ENCODE assay signal across 18 cellular contexts in genomic region chr22:22458896-22459588, GRCh38. TPM values are rescaled to one million over a fixed set of nuclear protein-coding genes. Genes with fewer than 3 reads are reported as not detected.
A peak's percentile ranks its signal among the peaks of the same experiment; 100 is the strongest.
DNase-seq lines count a peak whose midpoint lies in the region; ATAC-seq and TF ChIP-seq lines count a peak whose summit lies in the region.
"Had no signal": no experiment of that assay in that cellular context is flagged by ENCODE, and none has a peak within 500 bp of the region (broad histone marks: within the 10 kb centered on the region; RNA-seq: fewer than 3 reads in every experiment).

No MANE protein-coding gene starts in this region.

- no peak for TF ChIP-seq POLR2A in esophagus muscularis mucosa (IDR thresholded peaks at IDR 0.05; ENCODE audit: low read depth)

- H3K4me3 ChIP-seq in OCI-LY7 (ENCODE audit: low read depth, low read length, poor library complexity, severe bottlenecking) (no peak overlapping the region), choroid plexus epithelial cell (ENCODE audit: low read depth, low read length) (no peak overlapping the region), esophagus muscularis mucosa (no peak overlapping the region)
- H3K4me3 ChIP-seq: BLaER1, SJSA1 had no signal

- 79% methylated on average over 6 of the region's 6 CpGs for WGBS in esophagus muscularis mucosa

- no peaks in the 10 kb centered on the region for H3K36me3 ChIP-seq in OCI-LY7 (ENCODE audit: insufficient read depth, low read length)
- no peaks in the 10 kb centered on the region for H3K36me3 ChIP-seq in esophagus muscularis mucosa
- H3K36me3 ChIP-seq: BLaER1, SJSA1 had no signal

- peaks cover 1% of the 10 kb centered on the region for H3K36me3 Mint-ChIP-seq in activated naive CD4-positive, alpha-beta T cell treated with anti-CD3 and anti-CD28 coated beads for 36 hours (ENCODE audit: low read depth)
- H3K36me3 Mint-ChIP-seq: CD4-positive, CD25-positive, alpha-beta regulatory T cell had no signal

- H3K27me3 Mint-ChIP-seq in activated naive CD4-positive, alpha-beta T cell treated with anti-CD3 and anti-CD28 coated beads for 36 hours (ENCODE audit: low read depth): peaks cover 31% of the 10 kb centered on the region

- H3K4me3 Mint-ChIP-seq in activated naive CD4-positive, alpha-beta T cell treated with anti-CD3 and anti-CD28 coated beads for 36 hours: no peak overlapping the region
- H3K4me3 Mint-ChIP-seq: CD4-positive, CD25-positive, alpha-beta regulatory T cell; HFFc6 had no signal

- TF ChIP-seq EP300 in esophagus muscularis mucosa (IDR thresholded peaks at IDR 0.05): no peak

- peaks cover 20% of the 10 kb centered on the region for H3K4me1 ChIP-seq in OCI-LY7 (ENCODE audit: insufficient read depth, low read length, poor library complexity, severe bottlenecking)
- H3K4me1 ChIP-seq in esophagus muscularis mucosa: no peaks in the 10 kb centered on the region
- H3K4me1 ChIP-seq: SJSA1 had no signal

- CTCF ChIA-PET in activated naive CD4-positive, alpha-beta T cell treated with anti-CD3 and anti-CD28 coated beads for 36 hours (lab: Charles Lee): no interaction called here
- CTCF ChIA-PET in OCI-LY7 (lab: Charles Lee; ENCODE audit: unreplicated experiment): no interaction called here

- H3K9me2 ChIP-seq in OCI-LY7 (ENCODE audit: insufficient read depth, low read length): no peaks in the 10 kb centered on the region

- no peak overlapping the region for H2AFZ ChIP-seq in OCI-LY7 (ENCODE audit: low read length)

- H3K79me2 ChIP-seq in OCI-LY7 (ENCODE audit: insufficient read depth, low read depth, low read length): no peaks in the 10 kb centered on the region

- POLR2A ChIA-PET in OCI-LY7 (lab: Charles Lee): interaction anchor here (0.6 kb wide), 1 partner anchor 321 kb away, joined by 3 read pairs; no protein-coding TSS in a partner anchor

- TF ChIP-seq CTCF in OCI-LY7 (conservative IDR thresholded peaks at IDR 0.05; ENCODE audit: low read length) (no peak), choroid plexus epithelial cell (conservative IDR thresholded peaks at IDR 0.05; ENCODE audit: low read depth, low read length) (no peak), esophagus muscularis mucosa (IDR thresholded peaks at IDR 0.05) (no peak)

- peaks cover 0 to 62% (median 9%) of the 10 kb centered on the region in 4 donors for H3K27me3 ChIP-seq in esophagus muscularis mucosa
- H3K27me3 ChIP-seq: BLaER1, SJSA1 had no signal

- DNase-seq in activated naive CD4-positive, alpha-beta T cell treated with anti-CD3 and anti-CD28 coated beads for 36 hours: peak; percentile 5
- no peak for DNase-seq in activated naive CD4-positive, alpha-beta T cell treated with Interleukin-2 at 50 U/mL for 16 hours
- DNase-seq in OCI-LY7 (ENCODE audit: low spot score) (peak; percentile 71), choroid plexus epithelial cell (ENCODE audit: low read depth) (peak; percentile 4), esophagus muscularis mucosa (ENCODE audit: extremely low spot score) (no peak)
- no peak for DNase-seq in stimulated activated CD4-positive, alpha-beta T cell treated with anti-CD3 and anti-CD28 coated beads, Interleukin-12 subunit alpha, Interleukin-12 subunit beta, amount 100 ng/mL, for 4 hours
- DNase-seq: CD4-positive, CD25-positive, alpha-beta regulatory T cell; HFFc6; Kasumi-1; NCI-H2029; NCI-H2227 treated with DMSO at 0.1 percent for 48 hours; NCI-H526 treated with DMSO at 0.1 percent for 48 hours; Right ventricle myocardium superior; RPMI8226 had no signal

- H3K27ac ChIP-seq in OCI-LY7 (ENCODE audit: low read depth, low read length, poor library complexity, severe bottlenecking) (no peak overlapping the region), esophagus muscularis mucosa (replicated peaks in 1 of 4) (no peak overlapping the region)
- H3K27ac ChIP-seq: BLaER1, SJSA1 had no signal

- intact Hi-C loops in activated naive CD4-positive, alpha-beta T cell treated with anti-CD3 and anti-CD28 coated beads for 36 hours (cut with micrococcal nuclease): no loop called here
- intact Hi-C loops in OCI-LY7 (cut with micrococcal nuclease; ENCODE audit: unreplicated experiment): no loop called here
- intact Hi-C loops in esophagus muscularis mucosa (cut with DNase I): no loop called here

- no peaks in the 10 kb centered on the region for H4K20me1 ChIP-seq in OCI-LY7 (ENCODE audit: insufficient read depth, low read length)
- H4K20me1 ChIP-seq: BLaER1 had no signal

- BruUV-seq in OCI-LY7 (replicated peaks; lab: Mats Ljungman, UMichigan): no TSS peak

- no peak overlapping the region for H3K4me2 ChIP-seq in OCI-LY7 (ENCODE audit: low read length)
- H3K4me2 ChIP-seq: BLaER1 had no signal

- H3K9me3 Mint-ChIP-seq in activated naive CD4-positive, alpha-beta T cell treated with anti-CD3 and anti-CD28 coated beads for 36 hours: peaks cover 21% of the 10 kb centered on the region

- ATAC-seq in GM19463 (IDR thresholded peaks at IDR 0.05; ENCODE audit: unreplicated experiment): no peak
- ATAC-seq: HepG2 had no signal

- H3K4me1 Mint-ChIP-seq in activated naive CD4-positive, alpha-beta T cell treated with anti-CD3 and anti-CD28 coated beads for 36 hours (ENCODE audit: low read depth): no peaks in the 10 kb centered on the region
- H3K4me1 Mint-ChIP-seq: CD4-positive, CD25-positive, alpha-beta regulatory T cell had no signal

- no peak overlapping the region for H3K27ac Mint-ChIP-seq in activated naive CD4-positive, alpha-beta T cell treated with anti-CD3 and anti-CD28 coated beads for 36 hours
- H3K27ac Mint-ChIP-seq: CD4-positive, CD25-positive, alpha-beta regulatory T cell; HFFc6 had no signal

- H3K9me3 ChIP-seq in OCI-LY7 (ENCODE audit: low read length): peaks cover 36% of the 10 kb centered on the region
- peaks cover 0 to 39% (median 28%) of the 10 kb centered on the region in 4 donors for H3K9me3 ChIP-seq in esophagus muscularis mucosa

RNA-seq across cellular contexts. Expression of gene ZNF280B, which starts 49.5 kb away (rescaled TPM):
- total RNA-seq in activated naive CD4-positive, alpha-beta T cell treated with anti-CD3 and anti-CD28 coated beads for 36 hours: 1 to 10 TPM; 1.7 to 1.8 TPM
- 2.9 and 3.4 TPM in 2 replicates for total RNA-seq in OCI-LY7 (2014; rRNA removed; shearing (Covaris generic))
- total RNA-seq in OCI-LY7 (2022) (5.1 and 5.3 TPM in 2 replicates), esophagus muscularis mucosa (under 1 TPM; 0.33 to 0.71 (median 0.55) TPM)

Comparison
In these comparisons a context has a peak if more than half of its experiments do, and no peak if none do; other contexts are left out.
1. DNase-seq: peak in activated naive CD4-positive, alpha-beta T cell treated with anti-CD3 and anti-CD28 coated beads for 36 hours (single experiment), OCI-LY7 (single experiment) and choroid plexus epithelial cell (single experiment); none in activated naive CD4-positive, alpha-beta T cell treated with Interleukin-2 at 50 U/mL for 16 hours (single experiment), stimulated activated CD4-positive, alpha-beta T cell treated with anti-CD3 and anti-CD28 coated beads, Interleukin-12 subunit alpha, Interleukin-12 subunit beta, amount 100 ng/mL, for 4 hours (single experiment) and esophagus muscularis mucosa (single experiment).